2 cellular contexts compared by ENCODE assay signal in the genomic region with DNA sequence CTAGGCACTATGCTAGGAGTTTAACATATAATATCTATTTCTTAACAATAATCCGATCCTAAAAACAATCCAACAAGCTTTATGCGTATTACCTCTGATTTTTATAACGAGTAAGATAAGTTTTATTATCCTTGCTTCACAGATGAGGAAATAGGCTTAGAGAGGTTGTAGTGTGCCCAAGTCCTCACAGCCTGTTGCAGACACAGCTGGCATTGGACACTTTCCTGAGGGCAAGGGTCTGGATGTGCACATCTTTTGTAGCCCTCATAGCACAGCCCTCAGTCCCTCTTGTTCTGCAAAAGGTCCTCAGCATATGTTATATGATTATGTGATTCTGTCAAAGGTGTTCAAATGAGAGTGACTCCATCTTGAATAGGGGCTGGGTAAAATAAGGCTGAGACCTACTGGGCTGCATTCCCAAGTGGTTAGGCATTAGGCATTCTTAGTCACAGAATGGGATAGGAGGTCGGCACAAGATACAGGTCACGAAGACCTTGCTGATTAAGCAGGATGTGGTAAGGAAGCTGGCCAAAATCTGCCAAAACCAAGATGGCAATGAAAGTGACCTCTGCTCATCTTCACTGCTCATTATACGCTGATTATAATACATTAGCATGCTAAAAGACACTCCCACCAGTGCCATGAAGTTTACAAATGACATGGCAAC.
TF ChIP-seq lines count a peak whose summit lies in the region.

No MANE protein-coding gene starts in this region.

TF ChIP-seq in HCT116, 20 proteins besides CTCF, POLR2A, EP300 and RAD21 (continued from another document):
- TF ChIP-seq, protein P1, sequence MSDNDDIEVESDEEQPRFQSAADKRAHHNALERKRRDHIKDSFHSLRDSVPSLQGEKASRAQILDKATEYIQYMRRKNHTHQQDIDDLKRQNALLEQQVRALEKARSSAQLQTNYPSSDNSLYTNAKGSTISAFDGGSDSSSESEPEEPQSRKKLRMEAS (IDR thresholded peaks at IDR 0.05) = peak; percentile 47; the same call in 1 of the 2 replicates
- TF ChIP-seq, protein P2, sequence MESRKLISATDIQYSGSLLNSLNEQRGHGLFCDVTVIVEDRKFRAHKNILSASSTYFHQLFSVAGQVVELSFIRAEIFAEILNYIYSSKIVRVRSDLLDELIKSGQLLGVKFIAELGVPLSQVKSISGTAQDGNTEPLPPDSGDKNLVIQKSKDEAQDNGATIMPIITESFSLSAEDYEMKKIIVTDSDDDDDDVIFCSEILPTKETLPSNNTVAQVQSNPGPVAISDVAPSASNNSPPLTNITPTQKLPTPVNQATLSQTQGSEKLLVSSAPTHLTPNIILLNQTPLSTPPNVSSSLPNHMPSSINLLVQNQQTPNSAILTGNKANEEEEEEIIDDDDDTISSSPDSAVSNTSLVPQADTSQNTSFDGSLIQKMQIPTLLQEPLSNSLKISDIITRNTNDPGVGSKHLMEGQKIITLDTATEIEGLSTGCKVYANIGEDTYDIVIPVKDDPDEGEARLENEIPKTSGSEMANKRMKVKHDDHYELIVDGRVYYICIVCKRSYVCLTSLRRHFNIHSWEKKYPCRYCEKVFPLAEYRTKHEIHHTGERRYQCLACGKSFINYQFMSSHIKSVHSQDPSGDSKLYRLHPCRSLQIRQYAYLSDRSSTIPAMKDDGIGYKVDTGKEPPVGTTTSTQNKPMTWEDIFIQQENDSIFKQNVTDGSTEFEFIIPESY (IDR thresholded peaks at IDR 0.05; ENCODE audit: extremely low read depth, insufficient replicate concordance, low read length) = no peak
- TF ChIP-seq TCF7L2 (IDR thresholded peaks at IDR 0.05; ENCODE audit: borderline replicate concordance, extremely low read depth, insufficient read depth, insufficient read length) = no peak
- no peak for TF ChIP-seq ZFX (IDR thresholded peaks at IDR 0.05)
- TF ChIP-seq SIN3A (IDR thresholded peaks at IDR 0.05; ENCODE audit: low read depth) = no peak; the same call in 1 of the 2 replicates
- TF ChIP-seq POLR2AphosphoS5 (IDR thresholded peaks at IDR 0.05; ENCODE audit: low read depth, low read length) = peak; percentile 30; the same call in 1 of the 2 replicates
- peak; percentile 67 for TF ChIP-seq FOSL1 (IDR thresholded peaks at IDR 0.05; ENCODE audit: low read depth)
TF ChIP-seq in HCT116: peak in this region for 7.

TF ChIP-seq in SK-N-SH, 30 proteins besides CTCF, POLR2A, EP300 and RAD21 (continued from another document):
- TF ChIP-seq NFIC (IDR thresholded peaks at IDR 0.05; ENCODE audit: borderline replicate concordance) = peak; percentile 78; the same call in 1 of the 2 replicates
